ENCODE assay signal across 23 cellular contexts in genomic region chr2:138269726-138270125, GRCh38.
"Had no signal": no experiment of that assay in that cellular context is flagged by ENCODE, and none has a peak within 500 bp of the region (broad histone marks: within the 10 kb centered on the region; RNA-seq: fewer than 3 reads in every experiment).

No MANE protein-coding gene starts in this region.

- H3K27me3 Mint-ChIP-seq: memory B cell; natural killer cell treated with Interleukin-12 subunit alpha and Interleukin-12 subunit beta and Interleukin-15 and Interleukin-18, amount 100 ng/mL, for 72 hours had no signal

- H3K9ac ChIP-seq: parathyroid adenoma had no signal

- H3K36me3 Mint-ChIP-seq: memory B cell, mesothelial cell of epicardium had no signal

- H3K36me3 ChIP-seq: gastrocnemius medialis, heart right ventricle, left ventricle myocardium inferior, lower lobe of right lung, prostate gland, right atrium auricular region, sigmoid colon, stomach, thoracic aorta, transverse colon had no signal

- H3K4me1 Mint-ChIP-seq: memory B cell had no signal

- ATAC-seq: esophagus mucosa; gastrocnemius medialis; heart right ventricle; lower lobe of right lung; natural killer cell treated with Interleukin-12 subunit alpha and Interleukin-12 subunit beta and Interleukin-15 and Interleukin-18, amount 100 ng/mL, for 72 hours had no signal

- H3K27me3 ChIP-seq: dorsolateral prefrontal cortex, gastrocnemius medialis, heart right ventricle, right atrium auricular region, sigmoid colon, stomach, transverse colon had no signal

- H2AFZ ChIP-seq: parathyroid adenoma had no signal

- H3K79me2 ChIP-seq: parathyroid adenoma had no signal

- H3K27ac ChIP-seq: dorsolateral prefrontal cortex, gastrocnemius medialis, heart right ventricle, left ventricle myocardium inferior, lower lobe of right lung, parathyroid adenoma, prostate gland, right atrium auricular region, sigmoid colon, stomach, thoracic aorta, transverse colon had no signal

- H3K27ac Mint-ChIP-seq: memory B cell; mesothelial cell of epicardium; natural killer cell treated with Interleukin-12 subunit alpha and Interleukin-12 subunit beta and Interleukin-15 and Interleukin-18, amount 100 ng/mL, for 72 hours had no signal

- H3K4me1 ChIP-seq: gastrocnemius medialis, left ventricle myocardium inferior, lower lobe of right lung, parathyroid adenoma, prostate gland, right atrium auricular region, sigmoid colon had no signal

- DNase-seq: cortex of kidney; dorsolateral prefrontal cortex; effector CD8-positive, alpha-beta T cell; gastrocnemius medialis; heart right ventricle; left ventricle myocardium inferior; lower lobe of right lung; occipital lobe; sigmoid colon; small intestine; stimulated activated CD4-positive, alpha-beta T cell treated with anti-CD3 and anti-CD28 coated beads, Interleukin-12 subunit alpha, Interleukin-12 subunit beta, amount 100 ng/mL, for 4 hours; stimulated activated naive CD4-positive, alpha-beta T cell; stomach; substantia nigra; transverse colon had no signal

- H3K4me3 Mint-ChIP-seq: memory B cell; mesothelial cell of epicardium; natural killer cell treated with Interleukin-12 subunit alpha and Interleukin-12 subunit beta and Interleukin-15 and Interleukin-18, amount 100 ng/mL, for 72 hours had no signal

- H3K4me3 ChIP-seq: dorsolateral prefrontal cortex, gastrocnemius medialis, heart right ventricle, left ventricle myocardium inferior, lower lobe of right lung, prostate gland, right atrium auricular region, sigmoid colon, stomach, thoracic aorta, transverse colon had no signal

- H3K9me3 ChIP-seq: gastrocnemius medialis, left ventricle myocardium inferior, lower lobe of right lung, prostate gland, right atrium auricular region, sigmoid colon, stomach, thoracic aorta, transverse colon had no signal
